1 cellular context compared by ENCODE assay signal in genomic region chr1:151198254-151199127, GRCh38.
A peak's percentile ranks its signal among the peaks of the same experiment; 100 is the strongest.
TF ChIP-seq lines count a peak whose summit lies in the region.

Gene PIP5K1A, plus strand, starts transcription at chr1:151198552. Its CDS starts 445 bp downstream, at chr1:151198997.

TF ChIP-seq in WTC11, 78 proteins besides CTCF, POLR2A, EP300 and RAD21 (continued from another document):
- no peak for TF ChIP-seq ZSCAN18 (CRISPR knock-in tag; IDR thresholded peaks at IDR 0.05)
- peak; percentile 45; the same call in 1 of the 2 replicates for TF ChIP-seq ZNF281 (CRISPR knock-in tag; IDR thresholded peaks at IDR 0.05)
- no peak for TF ChIP-seq ZNF232 (CRISPR knock-in tag; IDR thresholded peaks at IDR 0.05)
- no peak for TF ChIP-seq MLX (CRISPR knock-in tag; IDR thresholded peaks at IDR 0.05)
- TF ChIP-seq E2F1 (CRISPR knock-in tag; IDR thresholded peaks at IDR 0.05): no peak
- peak; percentile 66 for TF ChIP-seq IRF1 (CRISPR knock-in tag; IDR thresholded peaks at IDR 0.05)
- no peak for TF ChIP-seq TEAD1 (CRISPR knock-in tag; IDR thresholded peaks at IDR 0.05)
- TF ChIP-seq JAZF1 (CRISPR knock-in tag; IDR thresholded peaks at IDR 0.05): no peak
- TF ChIP-seq ZBTB21 (CRISPR knock-in tag; IDR thresholded peaks at IDR 0.05; ENCODE audit: borderline replicate concordance): no peak
- TF ChIP-seq ZBTB43 (CRISPR knock-in tag; IDR thresholded peaks at IDR 0.05): no peak
- TF ChIP-seq ZNF317 (CRISPR knock-in tag; IDR thresholded peaks at IDR 0.05; ENCODE audit: borderline replicate concordance, low read depth): no peak
- TF ChIP-seq MYBL2 (CRISPR knock-in tag; IDR thresholded peaks at IDR 0.05): no peak
